15 cellular contexts compared by ENCODE assay signal in genomic region chr17:79987890-79988162, GRCh38. TPM values are rescaled to one million over a fixed set of nuclear protein-coding genes. Genes with fewer than 3 reads are reported as not detected.
DNase-seq lines count a peak whose midpoint lies in the region; ATAC-seq and TF ChIP-seq lines count a peak whose summit lies in the region.
"Had no signal": no experiment of that assay in that cellular context is flagged by ENCODE, and none has a peak within 500 bp of the region (broad histone marks: within the 10 kb centered on the region; RNA-seq: fewer than 3 reads in every experiment).

No MANE protein-coding gene starts in this region.

- peak overlapping the region in 2 of 3 experiments; percentile 28 to 37 for H3K4me3 Mint-ChIP-seq in nephron
- H3K4me3 Mint-ChIP-seq: activated T-cell treated with anti-CD3 and anti-CD28 coated beads, Interleukin-2, amount 50 U/mL, for 24 hours; dendritic cell treated with granulocyte-macrophage colony-stimulating factor and Interleukin-4, amounts not matched to agents 40 ng/mL and 50 ng/mL, for 4 days; immature natural killer cell; stimulated activated naive B cell treated with anti-CD40 and anti-IgM and Interleukin-4, amounts not matched to agents 10 μg/mL and 1 μg/mL and 100 μg/mL, for 72 hours had no signal

- no peak for ATAC-seq in GM21723 (IDR thresholded peaks at IDR 0.05; ENCODE audit: unreplicated experiment)
- ATAC-seq: stimulated activated naive B cell treated with anti-CD40 and anti-IgM and Interleukin-4, amounts not matched to agents 10 μg/mL and 1 μg/mL and 100 μg/mL, for 72 hours had no signal

- no peak overlapping the region for H2AFZ ChIP-seq in mammary epithelial cell (ENCODE audit: low read depth, low read length)

- WGBS in mammary epithelial cell (ENCODE audit: low coverage, missing lambda C conversion rate): 66% methylated on average over 8 of the region's 9 CpGs

- H3K27ac Mint-ChIP-seq in nephron: peak overlapping the region; percentile 64 to 88 (median 79)
- H3K27ac Mint-ChIP-seq: activated T-cell treated with anti-CD3 and anti-CD28 coated beads, Interleukin-2, amount 50 U/mL, for 24 hours; dendritic cell treated with granulocyte-macrophage colony-stimulating factor and Interleukin-4, amounts not matched to agents 40 ng/mL and 50 ng/mL, for 4 days; immature natural killer cell; stimulated activated naive B cell treated with anti-CD40 and anti-IgM and Interleukin-4, amounts not matched to agents 10 μg/mL and 1 μg/mL and 100 μg/mL, for 72 hours had no signal

- BruUV-seq in mammary epithelial cell (replicated peaks; lab: Mats Ljungman, UMichigan): no TSS peak

- H3K36me3 ChIP-seq in mammary epithelial cell (ENCODE audit: insufficient read depth, low read length) (no peaks in the 10 kb centered on the region), vagina (no peaks in the 10 kb centered on the region)

- H3K4me1 ChIP-seq in mammary epithelial cell (ENCODE audit: insufficient read depth, low read length): peaks cover 13% of the 10 kb centered on the region
- peaks cover 46% of the 10 kb centered on the region for H3K4me1 ChIP-seq in vagina

- no peaks in the 10 kb centered on the region for H3K36me3 Mint-ChIP-seq in nephron (ENCODE audit: low read depth)
- H3K36me3 Mint-ChIP-seq: immature natural killer cell; stimulated activated naive B cell treated with anti-CD40 and anti-IgM and Interleukin-4, amounts not matched to agents 10 μg/mL and 1 μg/mL and 100 μg/mL, for 72 hours had no signal

- H3K27me3 Mint-ChIP-seq in nephron (ENCODE audit: low read depth): no peaks in the 10 kb centered on the region
- H3K27me3 Mint-ChIP-seq: activated T-cell treated with anti-CD3 and anti-CD28 coated beads, Interleukin-2, amount 50 U/mL, for 24 hours had no signal

- H3K9me3 ChIP-seq in mammary epithelial cell (replicated peaks; ENCODE audit: insufficient read depth, low read length) (no peaks in the 10 kb centered on the region), vagina (no peaks in the 10 kb centered on the region)
- H3K9me3 ChIP-seq: mucosa of descending colon had no signal

- peak overlapping the region; percentile 22; the same call in 1 of the 2 replicates for H3K4me3 ChIP-seq in HFF-Myc (replicated peaks; ENCODE audit: low read depth, low read length)
- H3K4me3 ChIP-seq in mammary epithelial cell (replicated peaks in 1 of 3; ENCODE audit: insufficient read depth in 1 of 3, low read depth in 2 of 3, low read length in 3 of 3): no peak overlapping the region
- H3K4me3 ChIP-seq in vagina: no peak overlapping the region
- H3K4me3 ChIP-seq: mucosa of descending colon had no signal

- CTCF ChIA-PET in mammary epithelial cell (lab: Charles Lee; ENCODE audit: low non-redundant PET): no interaction called here

- in situ Hi-C loops in mammary epithelial cell (cut with MboI; ENCODE audit: low sequenced_read_pairs in 2 of 2): loop anchor here (25.0 kb wide), 1 partner anchor 176 kb away; no protein-coding TSS in a partner anchor

- H3K27ac ChIP-seq in mammary epithelial cell (ENCODE audit: insufficient read depth, low read depth, low read length) (no peak overlapping the region), vagina (peak overlapping the region; percentile 73)

- dilution Hi-C loops in mammary epithelial cell (cut with HindIII; ENCODE audit: low sequenced_read_pairs): loop anchor here (5.0 to 25.0 kb wide), 2 partner anchors 44 to 226 kb away; no protein-coding TSS in a partner anchor

- H3K4me2 ChIP-seq in mammary epithelial cell (ENCODE audit: insufficient read depth, low read depth, low read length): peak overlapping the region; percentile 14

- TF ChIP-seq CTCF in HFF-Myc (IDR thresholded peaks at IDR 0.05; ENCODE audit: low read depth, low read length, missing control alignments) (no peak), mammary epithelial cell (conservative IDR thresholded peaks at IDR 0.05 in 1 of 2, IDR thresholded peaks at IDR 0.05 in 1 of 2; ENCODE audit: extremely low read depth in 1 of 2, insufficient read depth in 1 of 2, low read depth in 1 of 2, low read length in 2 of 2) (no peak), nephron (IDR thresholded peaks at IDR 0.05; ENCODE audit: unreplicated experiment in 3 of 3) (no peak), vagina (IDR thresholded peaks at IDR 0.05) (no peak)

- no peaks in the 10 kb centered on the region for H3K79me2 ChIP-seq in mammary epithelial cell (ENCODE audit: insufficient read depth, low read length)

- peaks cover 66% of the 10 kb centered on the region for H3K4me1 Mint-ChIP-seq in nephron

- intact Hi-C loops in mammary epithelial cell (cut with micrococcal nuclease): no loop called here
- intact Hi-C loops in vagina (cut with DNase I): no loop called here

- TF ChIP-seq POLR2A in vagina (IDR thresholded peaks at IDR 0.05): no peak

- H4K20me1 ChIP-seq in mammary epithelial cell (ENCODE audit: insufficient read depth, low read length): no peaks in the 10 kb centered on the region

- no peak overlapping the region for H3K9ac ChIP-seq in mammary epithelial cell (ENCODE audit: insufficient read depth, low read length)

- no peaks in the 10 kb centered on the region for H3K9me3 Mint-ChIP-seq in nephron
- H3K9me3 Mint-ChIP-seq: activated T-cell treated with anti-CD3 and anti-CD28 coated beads, Interleukin-2, amount 50 U/mL, for 24 hours; dendritic cell treated with granulocyte-macrophage colony-stimulating factor and Interleukin-4, amounts not matched to agents 40 ng/mL and 50 ng/mL, for 4 days; immature natural killer cell; stimulated activated naive B cell treated with anti-CD40 and anti-IgM and Interleukin-4, amounts not matched to agents 10 μg/mL and 1 μg/mL and 100 μg/mL, for 72 hours had no signal

- no peak for DNase-seq in HFF-Myc (ENCODE audit: extremely low read depth, low read depth)
- DNase-seq in mammary epithelial cell: no peak
- no peak for DNase-seq in vagina (ENCODE audit: extremely low spot score in 2 of 2)
- no peak for DNase-seq in medulla oblongata (ENCODE audit: extremely low spot score)
- no peak for DNase-seq in hepatic stellate cell (ENCODE audit: low spot score)
- DNase-seq: activated CD4-positive, CD25-positive, alpha-beta regulatory T cell treated with anti-CD3 and anti-CD28 coated beads, Interleukin-2, amount 50 U/mL, for 72 hours; activated T-cell treated with anti-CD3 and anti-CD28 coated beads, Interleukin-2, amount 50 U/mL, for 24 hours; immature natural killer cell; NCI-H2227 treated with DMSO at 0.1 percent for 48 hours; stimulated activated CD4-positive, alpha-beta T cell treated with anti-CD3 and anti-CD28 coated beads, Interleukin-4, amount 100 ng/mL, for 24 hours; stimulated activated naive B cell treated with anti-CD40 and anti-IgM and Interleukin-4, amounts not matched to agents 10 μg/mL and 1 μg/mL and 100 μg/mL, for 72 hours had no signal

- no peaks in the 10 kb centered on the region for H3K27me3 ChIP-seq in mammary epithelial cell (ENCODE audit: insufficient read depth, low read length)
- H3K27me3 ChIP-seq in vagina: no peaks in the 10 kb centered on the region

RNA-seq across cellular contexts. Expression of gene TBC1D16, which starts 47.8 kb away (rescaled TPM):
- total RNA-seq in mammary epithelial cell (10 to 100 TPM; 20.7 to 28.3 TPM), vagina (18.2 TPM)
- polyA plus RNA-seq in mammary epithelial cell: 7.5 TPM
- 33.0 TPM for polyA minus RNA-seq in mammary epithelial cell

RNA-seq across cellular contexts. Expression of gene CCDC40, which starts 48.6 kb away (rescaled TPM):
- total RNA-seq in mammary epithelial cell (1 to 10 TPM; 2.7 to 3.0 TPM), vagina (9.3 TPM)
- polyA plus RNA-seq in mammary epithelial cell: 0.82 TPM
- not detected for polyA minus RNA-seq in mammary epithelial cell
- polyA plus RNA-seq: immature natural killer cell had no signal
